In genomic region chrX:153724252-153725038, GRCh38 we compare ENCODE assay signal across 8 cellular contexts. TPM values are rescaled to one million over a fixed set of nuclear protein-coding genes. Genes with fewer than 3 reads are reported as not detected.
DNase-seq lines count a peak whose midpoint lies in the region; ATAC-seq and TF ChIP-seq lines count a peak whose summit lies in the region.

Gene ABCD1 (plus strand): TSS chrX:153724856. CDS start chrX:153725267, 411 bp downstream.
Gene BCAP31 (minus strand): TSS chrX:153724387. CDS start chrX:153723244, 1,143 bp downstream.

- WGBS in esophagus, 2 donors: 0 to 12% methylated on average over 31 to 80 of the region's 88 CpGs

- peaks cover 36% of the 10 kb centered on the region for H3F3A ChIP-seq in PC-9 (ENCODE audit: insufficient read depth, low read depth)

- no peak for TF ChIP-seq CTCF in PC-9 (conservative IDR thresholded peaks at IDR 0.05)

- H3K36me3 ChIP-seq in PC-9 (ENCODE audit: low read depth) (peaks cover 20% of the 10 kb centered on the region), esophagus (ENCODE audit: control insufficient read depth in 2 of 2, insufficient read depth in 2 of 2, low read length in 1 of 2) (peaks cover 0 to 8% of the 10 kb centered on the region in 2 donors), muscle layer of colon (ENCODE audit: insufficient read depth, low read length) (peaks cover 27% of the 10 kb centered on the region)

- H3K4me2 ChIP-seq in PC-9: peak within 1 kb of the TSS; percentile 91

- peaks cover 85% of the 10 kb centered on the region for H3K79me2 ChIP-seq in PC-9 (ENCODE audit: low read depth)

- ATAC-seq in GM21447 (IDR thresholded peaks at IDR 0.05; ENCODE audit: unreplicated experiment): peak; percentile 46

- peak within 1 kb of the TSS; percentile 91 for H3K27ac ChIP-seq in PC-9
- peak within 1 kb of the TSS; percentile 86 to 97 for H3K27ac ChIP-seq in esophagus (ENCODE audit: low read depth in 2 of 2, low read length in 1 of 2)
- H3K27ac ChIP-seq in muscle layer of colon (ENCODE audit: low read depth, low read length): peak within 1 kb of the TSS; percentile 82

- peak within 1 kb of the TSS; percentile 49 for H3K9ac ChIP-seq in muscle layer of colon (ENCODE audit: low read length)

- H2AFZ ChIP-seq in PC-9: peak within 1 kb of the TSS; percentile 77

- intact Hi-C loops in PC-9 (cut with micrococcal nuclease; ENCODE audit: unreplicated experiment): loop anchor here (1.0 to 2.0 kb wide), 3 partner anchors 40 to 644 kb away; partner anchors contain the start of genes NAA10 and PLXNB3

- H3K4me3 ChIP-seq in PC-9: peak within 1 kb of the TSS; percentile 85
- H3K4me3 ChIP-seq in esophagus (ENCODE audit: low read depth in 1 of 2, low read length in 2 of 2): peak within 1 kb of the TSS; percentile 57 to 65
- peak within 1 kb of the TSS; percentile 58 to 80 for H3K4me3 ChIP-seq in muscle layer of colon (ENCODE audit: low read depth in 1 of 2, low read length in 2 of 2)

- H3K4me1 ChIP-seq in PC-9 (replicated peaks; ENCODE audit: insufficient read depth): peaks cover 34% of the 10 kb centered on the region
- H3K4me1 ChIP-seq in esophagus (ENCODE audit: control insufficient read depth in 2 of 2, insufficient read depth in 2 of 2, low read length in 1 of 2): peaks cover 6 to 30% of the 10 kb centered on the region in 2 donors
- peaks cover 33% of the 10 kb centered on the region for H3K4me1 ChIP-seq in muscle layer of colon (ENCODE audit: insufficient read depth, low read length)

- H3K27me3 ChIP-seq in PC-9 (ENCODE audit: insufficient read depth, low read depth): no peaks in the 10 kb centered on the region
- H3K27me3 ChIP-seq in esophagus (ENCODE audit: control insufficient read depth in 1 of 2, insufficient read depth in 2 of 2, low read length in 2 of 2): no peaks in the 10 kb centered on the region
- no peaks in the 10 kb centered on the region for H3K27me3 ChIP-seq in muscle layer of colon (ENCODE audit: control insufficient read depth in 1 of 2, insufficient read depth in 2 of 2, low read length in 2 of 2)

- no peaks in the 10 kb centered on the region for H3K9me2 ChIP-seq in PC-9 (ENCODE audit: insufficient read depth)

- POLR2A ChIA-PET in PC-9 (lab: Charles Lee; ENCODE audit: unreplicated experiment): no interaction called here

- H3K9me3 ChIP-seq in PC-9 (ENCODE audit: insufficient read depth, low read depth): no peaks in the 10 kb centered on the region
- no peaks in the 10 kb centered on the region for H3K9me3 ChIP-seq in esophagus (ENCODE audit: control insufficient read depth in 2 of 2, insufficient read depth in 1 of 2, low read depth in 1 of 2, low read length in 1 of 2)
- no peaks in the 10 kb centered on the region for H3K9me3 ChIP-seq in muscle layer of colon (ENCODE audit: low read length)

- CTCF ChIA-PET in PC-9 (lab: Charles Lee): no interaction called here

- no TSS peak for BruUV-seq in PC-9 (replicated peaks; lab: Mats Ljungman, UMichigan)

- peak; percentile 93 for DNase-seq in D341Med (ENCODE audit: low spot score)
- DNase-seq in HuH-7 (ENCODE audit: low spot score): peak; percentile 94
- peak; percentile 76 to 97 for DNase-seq in PC-9
- peak; percentile 90 for DNase-seq in activated T-cell treated with anti-CD3 and anti-CD28 coated beads, Interleukin-2, amount 50 U/mL, for 1 hour
- DNase-seq in stimulated activated CD8-positive, alpha-beta memory T cell treated with anti-CD3 and anti-CD28 coated beads, Interleukin-4, amount 100 ng/mL, for 48 hours: peak; percentile 90

- peaks cover 5% of the 10 kb centered on the region for H4K20me1 ChIP-seq in PC-9 (ENCODE audit: insufficient read depth)

RNA-seq across cellular contexts. Expression of gene ABCD1, which starts in this region (rescaled TPM):
- 40.0 and 44.9 TPM in 2 replicates for total RNA-seq in PC-9 (2021)
- polyA plus RNA-seq in esophagus: 1 to 10 TPM; 1.8 to 2.9 TPM

RNA-seq across cellular contexts. Expression of gene BCAP31, which starts in this region (rescaled TPM):
- total RNA-seq in PC-9 (2021): 522 and 541 TPM in 2 replicates
- 100 to 1,000 TPM in 1 of 2 donors, 10 to 100 TPM in 1; 98.8 to 185 TPM for polyA plus RNA-seq in esophagus

Comparison
In these comparisons a context has a peak if more than half of its experiments do, and no peak if none do; other contexts are left out.
1. Peak in every context shown above with its lines: DNase-seq, ATAC-seq, H3K4me3 ChIP-seq and H3K27ac ChIP-seq.